ENCODE assay signal across 29 cellular contexts in genomic region chr7:34019431-34019830, GRCh38.
DNase-seq lines count a peak whose midpoint lies in the region; ATAC-seq, FAIRE-seq and TF ChIP-seq lines count a peak whose summit lies in the region.
"Had no signal": no experiment of that assay in that cellular context is flagged by ENCODE, and none has a peak within 500 bp of the region (broad histone marks: within the 10 kb centered on the region; RNA-seq: fewer than 3 reads in every experiment).

No MANE protein-coding gene starts in this region.

- no peak overlapping the region for H3K4me3 ChIP-seq in HepG2 (replicated peaks in 1 of 3; ENCODE audit: insufficient read depth in 1 of 3, low read depth in 2 of 3, low read length in 3 of 3)
- no peak overlapping the region for H3K4me3 ChIP-seq in right lobe of liver
- H3K4me3 ChIP-seq in CD8-positive, alpha-beta memory T cell (ENCODE audit: low read length), result no peak overlapping the region
- no peak overlapping the region for H3K4me3 ChIP-seq in H7 (ENCODE audit: insufficient read depth, low read depth, low read length)
- H3K4me3 ChIP-seq: smooth muscle cell, stomach, tibial artery had no signal

- DNase-seq in HepG2 (ENCODE audit: low spot score), result no peak
- no peak for DNase-seq in right lobe of liver
- DNase-seq in NCI-H510A (lab: John Stamatoyannopoulos, UW), result peak; percentile 48
- DNase-seq in fibroblast of peridontal ligament (ENCODE audit: extremely low read depth), result peak; percentile 52
- no peak for DNase-seq in CD8-positive, alpha-beta memory T cell
- no peak for DNase-seq in NCI-H526 (lab: John Stamatoyannopoulos, UW)
- DNase-seq in H7, result no peak
- DNase-seq: activated naive CD8-positive, alpha-beta T cell treated with anti-CD3 and anti-CD28 coated beads, Interleukin-2, amount 50 U/mL, for 24 hours; activated T-cell treated with anti-CD3 and anti-CD28 coated beads, Interleukin-2, amount 50 U/mL, for 24 hours; CD4-positive, CD25-positive, alpha-beta regulatory T cell; cerebellar nuclear complex; DMS 273 treated with DMSO at 0.1 percent for 48 hours; GF-D8; glutamatergic neuron; HFFc6; natural killer cell; NCI-H1048; NCI-H187 treated with DMSO at 0.1 percent for 48 hours; SHP77; stimulated activated CD4-positive, alpha-beta T cell treated with anti-CD3 and anti-CD28 coated beads, Interleukin-1b, Interleukin-23, amount 100 ng/mL, for 48 hours; stomach; SW 1271; T-helper 9 cell; tibial artery had no signal

- TF ChIP-seq POLR2A in HepG2 (IDR thresholded peaks at IDR 0.05; ENCODE audit: insufficient read depth in 1 of 2, low read depth in 2 of 2, low read length in 2 of 2) (no peak), right lobe of liver (IDR thresholded peaks at IDR 0.05) (no peak)

- no peaks in the 10 kb centered on the region for H3K4me1 Mint-ChIP-seq in CD8-positive, alpha-beta memory T cell
- H3K4me1 Mint-ChIP-seq: activated CD4-positive, alpha-beta T cell treated with anti-CD3 and anti-CD28 coated beads, Interleukin-2, amount 10 ng/mL, durations not matched to agents 24 days and 14 days; activated naive CD8-positive, alpha-beta T cell treated with anti-CD3 and anti-CD28 coated beads, Interleukin-2, amount 50 U/mL, for 24 hours; CD4-positive, CD25-positive, alpha-beta regulatory T cell; natural killer cell had no signal

- peaks cover 0 to 1% of the 10 kb centered on the region in 2 experiments; a peak in 1 of 5 replicates for H3K27me3 ChIP-seq in HepG2 (ENCODE audit: control insufficient read depth in 1 of 2, insufficient read depth in 2 of 2, low read length in 2 of 2)
- H3K27me3 ChIP-seq in right lobe of liver, result no peaks in the 10 kb centered on the region
- no peaks in the 10 kb centered on the region for H3K27me3 ChIP-seq in CD8-positive, alpha-beta memory T cell (ENCODE audit: insufficient read depth, low read length, poor library complexity, severe bottlenecking)
- no peaks in the 10 kb centered on the region for H3K27me3 ChIP-seq in H7 (ENCODE audit: control insufficient read depth, insufficient read depth, low read length)
- H3K27me3 ChIP-seq: stomach, tibial artery had no signal

- in situ Hi-C loops in HepG2 (cut with HindIII; ENCODE audit: extremely low pct_ligation_motif_present, low pct_unique_long_range_greater_than_20kb), result no loop called here

- no peaks in the 10 kb centered on the region for H4K20me1 ChIP-seq in HepG2 (ENCODE audit: insufficient read depth, low read length)

- TF ChIP-seq RAD21 in HepG2 (CRISPR knock-in tag; IDR thresholded peaks at IDR 0.05), result no peak

- TF ChIP-seq EP300 in HepG2 (IDR thresholded peaks at IDR 0.05; ENCODE audit: low read depth in 2 of 2, low read length in 2 of 2) (no peak), HepG2 (CRISPR knock-in tag; IDR thresholded peaks at IDR 0.05; ENCODE audit: borderline replicate concordance) (no peak)

- no peak overlapping the region for H3K27ac Mint-ChIP-seq in CD8-positive, alpha-beta memory T cell
- H3K27ac Mint-ChIP-seq: activated CD4-positive, alpha-beta T cell treated with anti-CD3 and anti-CD28 coated beads, Interleukin-2, amount 10 ng/mL, durations not matched to agents 24 days and 14 days; activated naive CD8-positive, alpha-beta T cell treated with anti-CD3 and anti-CD28 coated beads, Interleukin-2, amount 50 U/mL, for 24 hours; activated T-cell treated with anti-CD3 and anti-CD28 coated beads, Interleukin-2, amount 50 U/mL, for 24 hours; CD4-positive, CD25-positive, alpha-beta regulatory T cell; HFFc6; natural killer cell had no signal

- H3K9me3 ChIP-seq in HepG2 (ENCODE audit: low read length) (no peaks in the 10 kb centered on the region), right lobe of liver (no peaks in the 10 kb centered on the region)
- H3K9me3 ChIP-seq in CD8-positive, alpha-beta memory T cell (ENCODE audit: low read length), result no peaks in the 10 kb centered on the region
- H3K9me3 ChIP-seq: stomach, tibial artery had no signal

- H2AFZ ChIP-seq in HepG2 (ENCODE audit: low read length), result no peak overlapping the region

- no TSS peak for BruUV-seq in HepG2 (replicated peaks; lab: Mats Ljungman, UMichigan)

- POLR2A ChIA-PET in HepG2 (lab: Yijun Ruan, JAX), result no interaction called here
- POLR2A ChIA-PET in CD8-positive, alpha-beta memory T cell (lab: Charles Lee), result no interaction called here

- H3K27ac ChIP-seq in HepG2 (ENCODE audit: extremely low read length, insufficient read depth, low read length), result no peak overlapping the region
- no peak overlapping the region for H3K27ac ChIP-seq in right lobe of liver
- no peak overlapping the region for H3K27ac ChIP-seq in CD8-positive, alpha-beta memory T cell (ENCODE audit: low read depth, low read length)
- H3K27ac ChIP-seq: stomach, tibial artery had no signal

- 71% methylated on average over 5 of the region's 5 CpGs for WGBS in HepG2 (ENCODE audit: low lambda C conversion rate)
- 87% methylated on average over 5 of the region's 5 CpGs for WGBS in right lobe of liver (ENCODE audit: insufficient coverage, low coverage, low lambda C conversion rate, missing lambda C conversion rate)

- no peak overlapping the region for H3K9ac ChIP-seq in HepG2 (ENCODE audit: insufficient read depth, low read depth, low read length)

- no peaks in the 10 kb centered on the region for H3K36me3 Mint-ChIP-seq in CD8-positive, alpha-beta memory T cell
- H3K36me3 Mint-ChIP-seq: CD4-positive, CD25-positive, alpha-beta regulatory T cell; natural killer cell had no signal

- CTCF ChIA-PET in HepG2 (lab: Yijun Ruan, JAX; ENCODE audit: low intra/inter-chr PET ratio, low total read pairs), result no interaction called here
- CTCF ChIA-PET in CD8-positive, alpha-beta memory T cell (lab: Charles Lee), result no interaction called here

- TF ChIP-seq CTCF in HepG2 (CRISPR knock-in tag; IDR thresholded peaks at IDR 0.05) (no peak), right lobe of liver (IDR thresholded peaks at IDR 0.05) (no peak)

- no peak for ATAC-seq in HepG2
- no peak for ATAC-seq in right lobe of liver
- ATAC-seq in HG03342 (IDR thresholded peaks at IDR 0.05; ENCODE audit: unreplicated experiment), result no peak
- ATAC-seq: activated naive CD8-positive, alpha-beta T cell treated with anti-CD3 and anti-CD28 coated beads, Interleukin-2, amount 50 U/mL, for 24 hours; natural killer cell had no signal

- FAIRE-seq in HepG2 (lab: Jason Lieb, UNC), result no peak
- FAIRE-seq: A204.1, keratinocyte had no signal

- H3K4me1 ChIP-seq in HepG2 (ENCODE audit: insufficient read depth, low read length) (no peaks in the 10 kb centered on the region), right lobe of liver (no peaks in the 10 kb centered on the region)
- no peaks in the 10 kb centered on the region for H3K4me1 ChIP-seq in CD8-positive, alpha-beta memory T cell (ENCODE audit: insufficient read depth, low read length)
- H3K4me1 ChIP-seq: tibial artery had no signal

- no peaks in the 10 kb centered on the region for H3K36me3 ChIP-seq in HepG2 (replicated peaks in 1 of 2; ENCODE audit: control insufficient read depth in 1 of 2, insufficient read depth in 2 of 2, low read length in 2 of 2)
- H3K36me3 ChIP-seq in right lobe of liver, result no peaks in the 10 kb centered on the region
- H3K36me3 ChIP-seq in CD8-positive, alpha-beta memory T cell (ENCODE audit: insufficient read depth, low read length), result no peaks in the 10 kb centered on the region
- H3K36me3 ChIP-seq in H7 (replicated peaks; ENCODE audit: control insufficient read depth, insufficient read depth, low read length), result no peaks in the 10 kb centered on the region
- H3K36me3 ChIP-seq: stomach, tibial artery had no signal

- H3K4me3 Mint-ChIP-seq in CD8-positive, alpha-beta memory T cell, result no peak overlapping the region
- H3K4me3 Mint-ChIP-seq: activated CD4-positive, alpha-beta T cell treated with anti-CD3 and anti-CD28 coated beads, Interleukin-2, amount 10 ng/mL, durations not matched to agents 24 days and 14 days; activated naive CD8-positive, alpha-beta T cell treated with anti-CD3 and anti-CD28 coated beads, Interleukin-2, amount 50 U/mL, for 24 hours; activated T-cell treated with anti-CD3 and anti-CD28 coated beads, Interleukin-2, amount 50 U/mL, for 24 hours; CD4-positive, CD25-positive, alpha-beta regulatory T cell; HFFc6; natural killer cell had no signal

- H3K27me3 Mint-ChIP-seq in CD8-positive, alpha-beta memory T cell, result peaks cover 3 to 13% of the 10 kb centered on the region in 2 donors
- H3K27me3 Mint-ChIP-seq: activated CD4-positive, alpha-beta T cell treated with anti-CD3 and anti-CD28 coated beads, Interleukin-2, amount 10 ng/mL, durations not matched to agents 24 days and 14 days; CD4-positive, CD25-positive, alpha-beta regulatory T cell had no signal

- H3K4me2 ChIP-seq in HepG2 (ENCODE audit: low read depth, low read length), result no peak overlapping the region
- H3K4me2 ChIP-seq: smooth muscle cell had no signal

- intact Hi-C loops in HepG2 (cut with micrococcal nuclease; ENCODE audit: unreplicated experiment) (no loop called here), right lobe of liver (cut with DNase I) (no loop called here)

- H3K79me2 ChIP-seq in HepG2 (ENCODE audit: insufficient read depth, low read length), result no peaks in the 10 kb centered on the region

- H3K9me3 Mint-ChIP-seq in CD8-positive, alpha-beta memory T cell, result peaks cover 0 to 11% (median 0%) of the 10 kb centered on the region in 5 donors
- H3K9me3 Mint-ChIP-seq: activated CD4-positive, alpha-beta T cell treated with anti-CD3 and anti-CD28 coated beads, Interleukin-2, amount 10 ng/mL, durations not matched to agents 24 days and 14 days; activated naive CD8-positive, alpha-beta T cell treated with anti-CD3 and anti-CD28 coated beads, Interleukin-2, amount 50 U/mL, for 24 hours; activated T-cell treated with anti-CD3 and anti-CD28 coated beads, Interleukin-2, amount 50 U/mL, for 24 hours; HFFc6 had no signal

TF ChIP-seq in HepG2, 621 proteins besides CTCF, POLR2A, EP300 and RAD21:
- no peak for TF ChIP-seq ZFP91 (CRISPR knock-in tag; IDR thresholded peaks at IDR 0.05; ENCODE audit: borderline replicate concordance)
- no peak for TF ChIP-seq ZMYM2 (CRISPR knock-in tag; IDR thresholded peaks at IDR 0.05)
- TF ChIP-seq ZNF496 (CRISPR knock-in tag; IDR thresholded peaks at IDR 0.05; ENCODE audit: insufficient replicate concordance), result no peak
- peak; percentile 33; the same call in 1 of the 2 replicates for TF ChIP-seq ATF7 (IDR thresholded peaks at IDR 0.05)
- no peak for TF ChIP-seq ATF7 (CRISPR knock-in tag; IDR thresholded peaks at IDR 0.05)
- peak; percentile 48 for TF ChIP-seq CREB1 (IDR thresholded peaks at IDR 0.05)
- TF ChIP-seq CREB1 (CRISPR knock-in tag; IDR thresholded peaks at IDR 0.05), result no peak

Comparison
In these comparisons a context has a peak if more than half of its experiments do, and no peak if none do; other contexts are left out.
1. DNase-seq: peak in NCI-H510A (single experiment) and fibroblast of peridontal ligament (single experiment); none in HepG2 (single experiment), right lobe of liver (0 of 3), CD8-positive, alpha-beta memory T cell (0 of 5), NCI-H526 (0 of 2) and H7 (single experiment).